In genomic region chr10:91901784-91902677, GRCh38 we compare ENCODE assay signal across 9 cellular contexts. TPM values are rescaled to one million over a fixed set of nuclear protein-coding genes. Genes with fewer than 3 reads are reported as not detected.
DNase-seq lines count a peak whose midpoint lies in the region; ATAC-seq and TF ChIP-seq lines count a peak whose summit lies in the region.
"Had no signal": no experiment of that assay in that cellular context is flagged by ENCODE, and none has a peak within 500 bp of the region (broad histone marks: within the 10 kb centered on the region; RNA-seq: fewer than 3 reads in every experiment).

No MANE protein-coding gene starts in this region.

- no peaks in the 10 kb centered on the region for H3K9me3 ChIP-seq in mammary epithelial cell (replicated peaks; ENCODE audit: insufficient read depth, low read length)
- no peaks in the 10 kb centered on the region for H3K9me3 ChIP-seq in OCI-LY7 (ENCODE audit: low read length)
- H3K9me3 ChIP-seq: ascending aorta had no signal

- no peaks in the 10 kb centered on the region for H4K20me1 ChIP-seq in mammary epithelial cell (ENCODE audit: insufficient read depth, low read length)
- H4K20me1 ChIP-seq in OCI-LY7 (ENCODE audit: insufficient read depth, low read length) = no peaks in the 10 kb centered on the region

- peak overlapping the region; percentile 86 to 88 for H3K27ac Mint-ChIP-seq in natural killer cell

- peaks cover 21 to 25% of the 10 kb centered on the region in 2 donors for H3K4me1 Mint-ChIP-seq in natural killer cell

- dilution Hi-C loops in mammary epithelial cell (cut with HindIII; ENCODE audit: low sequenced_read_pairs) = no loop called here

- BruUV-seq in mammary epithelial cell (replicated peaks; lab: Mats Ljungman, UMichigan) = no TSS peak
- BruUV-seq in OCI-LY7 (replicated peaks; lab: Mats Ljungman, UMichigan) = no TSS peak

- WGBS in mammary epithelial cell (ENCODE audit: low coverage, missing lambda C conversion rate) = 11% methylated on average over 2 of the region's 2 CpGs

- H3K4me3 Mint-ChIP-seq in natural killer cell = peak overlapping the region; percentile 25

- ATAC-seq in natural killer cell (peak; percentile 95 to 100 (median 99)), HG03354 (IDR thresholded peaks at IDR 0.05; ENCODE audit: poor library complexity, severe bottlenecking, unreplicated experiment) (no peak)

- H3K4me3 ChIP-seq in mammary epithelial cell (replicated peaks in 1 of 3; ENCODE audit: insufficient read depth in 1 of 3, low read depth in 2 of 3, low read length in 3 of 3) (no peak overlapping the region), OCI-LY7 (ENCODE audit: low read depth, low read length, poor library complexity, severe bottlenecking) (no peak overlapping the region)
- H3K4me3 ChIP-seq: ascending aorta had no signal

- H3K4me2 ChIP-seq in mammary epithelial cell (ENCODE audit: insufficient read depth, low read depth, low read length) (peak overlapping the region; percentile 70), OCI-LY7 (ENCODE audit: low read length) (no peak overlapping the region)

- CTCF ChIA-PET in mammary epithelial cell (lab: Charles Lee; ENCODE audit: low non-redundant PET) (interaction anchor here (0.6 kb wide), 1 partner anchor 137 kb away, joined by 3 read pairs; no protein-coding TSS in a partner anchor), OCI-LY7 (lab: Charles Lee; ENCODE audit: unreplicated experiment) (no interaction called here)

- peaks cover 4 to 11% of the 10 kb centered on the region in 2 donors for H3K27me3 Mint-ChIP-seq in natural killer cell (ENCODE audit: low read depth in 2 of 2)

- DNase-seq in activated gamma-delta T cell treated with Interleukin-2 at 50 U/mL for 16 hours (peak; percentile 58), activated gamma-delta T cell (lab: John Stamatoyannopoulos, UW) (no peak), T-helper 2 cell (peak in 3 of 5 experiments; percentile 21 to 86 (median 31)), mammary epithelial cell (peak; percentile 92), natural killer cell (peak; percentile 37), pons (ENCODE audit: low spot score) (no peak), OCI-LY7 (ENCODE audit: low spot score) (no peak)

- H3K36me3 Mint-ChIP-seq in natural killer cell = no peaks in the 10 kb centered on the region

- H3K9me2 ChIP-seq in OCI-LY7 (ENCODE audit: insufficient read depth, low read length) = no peaks in the 10 kb centered on the region

- TF ChIP-seq CTCF in mammary epithelial cell (conservative IDR thresholded peaks at IDR 0.05 in 1 of 2, IDR thresholded peaks at IDR 0.05 in 1 of 2; ENCODE audit: extremely low read depth in 1 of 2, insufficient read depth in 1 of 2, low read depth in 1 of 2, low read length in 2 of 2) = no peak
- no peak for TF ChIP-seq CTCF in natural killer cell (IDR thresholded peaks at IDR 0.05)
- TF ChIP-seq CTCF in OCI-LY7 (conservative IDR thresholded peaks at IDR 0.05; ENCODE audit: low read length) = no peak

- H3K9ac ChIP-seq in mammary epithelial cell (ENCODE audit: insufficient read depth, low read length) = no peak overlapping the region

- no peaks in the 10 kb centered on the region for H3K9me3 Mint-ChIP-seq in natural killer cell

- no peaks in the 10 kb centered on the region for H3K27me3 ChIP-seq in mammary epithelial cell (ENCODE audit: insufficient read depth, low read length)
- H3K27me3 ChIP-seq: ascending aorta had no signal

- POLR2A ChIA-PET in OCI-LY7 (lab: Charles Lee) = no interaction called here

- H3K4me1 ChIP-seq in mammary epithelial cell (ENCODE audit: insufficient read depth, low read length) = peaks cover 18% of the 10 kb centered on the region
- H3K4me1 ChIP-seq in OCI-LY7 (ENCODE audit: insufficient read depth, low read length, poor library complexity, severe bottlenecking) = peaks cover 5% of the 10 kb centered on the region
- H3K4me1 ChIP-seq: ascending aorta had no signal

- H3K27ac ChIP-seq in mammary epithelial cell (ENCODE audit: insufficient read depth, low read depth, low read length) (peak overlapping the region; percentile 59), OCI-LY7 (ENCODE audit: low read depth, low read length, poor library complexity, severe bottlenecking) (no peak overlapping the region)

- in situ Hi-C loops in mammary epithelial cell (cut with MboI; ENCODE audit: low sequenced_read_pairs in 2 of 2) = loop anchor here in 1 of 2 donors (10.0 kb wide), 1 partner anchor 137 kb away; no protein-coding TSS in a partner anchor

- H3K79me2 ChIP-seq in mammary epithelial cell (ENCODE audit: insufficient read depth, low read length) (no peaks in the 10 kb centered on the region), OCI-LY7 (ENCODE audit: insufficient read depth, low read depth, low read length) (no peaks in the 10 kb centered on the region)

- H3K36me3 ChIP-seq in mammary epithelial cell (ENCODE audit: insufficient read depth, low read length) (no peaks in the 10 kb centered on the region), OCI-LY7 (ENCODE audit: insufficient read depth, low read length) (peaks cover 9% of the 10 kb centered on the region)
- H3K36me3 ChIP-seq: ascending aorta had no signal

- intact Hi-C loops in mammary epithelial cell (cut with micrococcal nuclease) = loop anchor here (2.0 kb wide), 1 partner anchor 15 kb away; no protein-coding TSS in a partner anchor
- intact Hi-C loops in natural killer cell (cut with micrococcal nuclease) = no loop called here
- intact Hi-C loops in OCI-LY7 (cut with micrococcal nuclease; ENCODE audit: unreplicated experiment) = no loop called here

- H2AFZ ChIP-seq in mammary epithelial cell (ENCODE audit: low read depth, low read length) (peak overlapping the region; percentile 25), OCI-LY7 (ENCODE audit: low read length) (no peak overlapping the region)

RNA-seq across cellular contexts. Expression of gene FGFBP3, which starts 7.3 kb away (rescaled TPM):
- total RNA-seq in mammary epithelial cell (under 1 TPM; 0.17 to 0.68 TPM), natural killer cell (1 to 10 TPM; 2.0 to 2.9 (median 2.4) TPM), OCI-LY7 (2022) (2.7 and 3.1 TPM in 2 replicates)
- 0.11 TPM for polyA plus RNA-seq in mammary epithelial cell
- not detected for polyA minus RNA-seq in mammary epithelial cell
- 1.1 and 1.7 TPM in 2 replicates for total RNA-seq in OCI-LY7 (2014; rRNA removed; shearing (Covaris generic))

RNA-seq across cellular contexts. Expression of gene BTAF1, which starts 21.5 kb away (rescaled TPM):
- 10 to 100 TPM; 33.2 to 55.8 TPM for total RNA-seq in mammary epithelial cell
- 11.9 TPM for polyA plus RNA-seq in mammary epithelial cell
- 26.7 TPM for polyA minus RNA-seq in mammary epithelial cell
- total RNA-seq in natural killer cell = 10 to 100 TPM; 77.3 to 88.7 (median 80.7) TPM
- 95.6 and 100 TPM in 2 replicates for total RNA-seq in OCI-LY7 (2014; rRNA removed; shearing (Covaris generic))
- 65.1 and 71.3 TPM in 2 replicates for total RNA-seq in OCI-LY7 (2022)

Comparison
In these comparisons a context has a peak if more than half of its experiments do, and no peak if none do; other contexts are left out.
1. DNase-seq: peak in activated gamma-delta T cell treated with Interleukin-2 at 50 U/mL for 16 hours (single experiment), T-helper 2 cell (3 of 5), mammary epithelial cell (single experiment) and natural killer cell (single experiment); none in activated gamma-delta T cell (single experiment), pons (single experiment) and OCI-LY7 (single experiment).